ENCODE assay signal across 8 cellular contexts in the genomic region with DNA sequence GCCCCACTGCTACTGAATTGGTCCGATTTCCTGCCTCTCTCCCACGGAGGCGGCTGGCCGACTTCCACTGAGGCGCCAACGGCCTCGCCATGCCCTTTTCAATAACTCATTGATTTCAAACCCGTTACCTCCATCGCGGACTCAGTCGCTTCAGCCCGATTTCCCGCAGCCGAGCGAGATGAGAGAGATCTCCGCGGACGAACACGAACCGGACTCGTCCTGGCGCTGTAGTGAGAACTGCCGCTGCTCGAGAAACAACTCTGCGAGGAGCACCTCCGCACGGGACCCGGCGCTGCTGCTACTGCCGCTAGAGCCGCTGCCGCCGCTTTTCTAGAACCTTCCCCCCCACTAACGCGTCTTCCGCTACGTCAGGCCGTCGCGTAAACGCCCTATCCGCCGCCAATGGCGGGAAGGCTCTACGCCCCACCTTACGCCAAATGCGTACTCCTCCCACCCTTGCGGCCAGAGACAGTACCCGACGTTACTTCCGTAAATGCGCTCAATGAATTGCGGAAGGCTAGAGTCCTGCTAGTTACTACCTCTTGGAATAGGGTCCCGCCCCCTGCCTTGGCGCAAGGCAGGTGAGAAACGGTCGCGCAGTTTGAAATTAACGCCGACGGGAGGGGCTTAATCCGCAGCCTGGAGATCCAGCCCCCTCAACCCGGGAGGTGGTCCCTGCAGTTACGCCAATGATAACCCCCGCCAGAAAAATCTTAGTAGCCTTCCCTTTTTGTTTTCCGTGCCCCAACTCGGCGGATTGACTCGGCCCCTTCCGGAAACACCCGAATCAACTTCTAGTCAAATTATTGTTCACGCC. TPM values are rescaled to one million over a fixed set of nuclear protein-coding genes. Genes with fewer than 3 reads are reported as not detected.
DNase-seq lines count a peak whose midpoint lies in the region; ATAC-seq and TF ChIP-seq lines count a peak whose summit lies in the region.

Gene HNRNPA2B1, minus strand, starts transcription at position 303 of the 817 bp plus-strand sequence. Its CDS starts 169 bp downstream, at position 134.

- H3K4me1 Mint-ChIP-seq in activated T-cell treated with anti-CD3 and anti-CD28 coated beads, Interleukin-2, amount 50 U/mL, for 24 hours (ENCODE audit: low read depth) = peaks cover 39% of the 10 kb centered on the region

- DNase-seq in DMS153 treated with DMSO at 0.1 percent for 48 hours (lab: John Stamatoyannopoulos, UW; ENCODE audit: unreplicated experiment) = peak; percentile 100
- peak; percentile 99 for DNase-seq in KBM-7
- peak; percentile 100 for DNase-seq in activated T-cell treated with anti-CD3 and anti-CD28 coated beads, Interleukin-2, amount 50 U/mL, for 24 hours
- DNase-seq in epithelial cell of proximal tubule (ENCODE audit: low read depth) = peak; percentile 84
- peak; percentile 98 for DNase-seq in mucosa of gallbladder (ENCODE audit: low spot score)
- peak; percentile 95 to 98 for DNase-seq in stimulated activated CD8-positive, alpha-beta memory T cell treated with anti-CD3 and anti-CD28 coated beads, Interleukin-4, amount 100 ng/mL, for 4 hours (ENCODE audit: low read depth in 2 of 2, low spot score in 1 of 2)

- in situ Hi-C loops in KBM-7 (cut with MboI; ENCODE audit: low pct_unique_long_range_greater_than_20kb, low sequenced_read_pairs) = no loop called here

- H3K27me3 Mint-ChIP-seq in activated T-cell treated with anti-CD3 and anti-CD28 coated beads, Interleukin-2, amount 50 U/mL, for 24 hours = no peaks in the 10 kb centered on the region

- H3K27ac Mint-ChIP-seq in activated T-cell treated with anti-CD3 and anti-CD28 coated beads, Interleukin-2, amount 50 U/mL, for 24 hours = peak within 1 kb of the TSS; percentile 100

- no peaks in the 10 kb centered on the region for H3K9me3 Mint-ChIP-seq in activated T-cell treated with anti-CD3 and anti-CD28 coated beads, Interleukin-2, amount 50 U/mL, for 24 hours

- peak within 1 kb of the TSS; percentile 94 for H3K4me3 ChIP-seq in epithelial cell of proximal tubule (ENCODE audit: low read depth, low read length)

- H3K4me3 Mint-ChIP-seq in activated T-cell treated with anti-CD3 and anti-CD28 coated beads, Interleukin-2, amount 50 U/mL, for 24 hours = peak within 1 kb of the TSS; percentile 100

- peaks cover 86% of the 10 kb centered on the region for H3K36me3 Mint-ChIP-seq in activated T-cell treated with anti-CD3 and anti-CD28 coated beads, Interleukin-2, amount 50 U/mL, for 24 hours (ENCODE audit: low read depth)

- no peak for TF ChIP-seq CTCF in epithelial cell of proximal tubule (conservative IDR thresholded peaks at IDR 0.05; ENCODE audit: low read depth, low read length)

- peak; percentile 63 for ATAC-seq in GM21717 (IDR thresholded peaks at IDR 0.05; ENCODE audit: unreplicated experiment)

TF ChIP-seq in PFSK-1, 5 proteins besides CTCF, POLR2A, EP300 and RAD21:
- peak; percentile 56 for TF ChIP-seq FOXP2 (optimal IDR thresholded peaks at IDR 0.05; ENCODE audit: borderline replicate concordance, extremely low read depth, extremely low read length, insufficient read depth)
- peak; percentile 99 for TF ChIP-seq POLR2AphosphoS5 (IDR thresholded peaks at IDR 0.05; ENCODE audit: low read depth, low read length)
- TF ChIP-seq SIN3A (IDR thresholded peaks at IDR 0.05; ENCODE audit: borderline replicate concordance, insufficient read depth, low read length) = peak; percentile 85; the same call in 1 of the 2 replicates
- TF ChIP-seq, protein P1, sequence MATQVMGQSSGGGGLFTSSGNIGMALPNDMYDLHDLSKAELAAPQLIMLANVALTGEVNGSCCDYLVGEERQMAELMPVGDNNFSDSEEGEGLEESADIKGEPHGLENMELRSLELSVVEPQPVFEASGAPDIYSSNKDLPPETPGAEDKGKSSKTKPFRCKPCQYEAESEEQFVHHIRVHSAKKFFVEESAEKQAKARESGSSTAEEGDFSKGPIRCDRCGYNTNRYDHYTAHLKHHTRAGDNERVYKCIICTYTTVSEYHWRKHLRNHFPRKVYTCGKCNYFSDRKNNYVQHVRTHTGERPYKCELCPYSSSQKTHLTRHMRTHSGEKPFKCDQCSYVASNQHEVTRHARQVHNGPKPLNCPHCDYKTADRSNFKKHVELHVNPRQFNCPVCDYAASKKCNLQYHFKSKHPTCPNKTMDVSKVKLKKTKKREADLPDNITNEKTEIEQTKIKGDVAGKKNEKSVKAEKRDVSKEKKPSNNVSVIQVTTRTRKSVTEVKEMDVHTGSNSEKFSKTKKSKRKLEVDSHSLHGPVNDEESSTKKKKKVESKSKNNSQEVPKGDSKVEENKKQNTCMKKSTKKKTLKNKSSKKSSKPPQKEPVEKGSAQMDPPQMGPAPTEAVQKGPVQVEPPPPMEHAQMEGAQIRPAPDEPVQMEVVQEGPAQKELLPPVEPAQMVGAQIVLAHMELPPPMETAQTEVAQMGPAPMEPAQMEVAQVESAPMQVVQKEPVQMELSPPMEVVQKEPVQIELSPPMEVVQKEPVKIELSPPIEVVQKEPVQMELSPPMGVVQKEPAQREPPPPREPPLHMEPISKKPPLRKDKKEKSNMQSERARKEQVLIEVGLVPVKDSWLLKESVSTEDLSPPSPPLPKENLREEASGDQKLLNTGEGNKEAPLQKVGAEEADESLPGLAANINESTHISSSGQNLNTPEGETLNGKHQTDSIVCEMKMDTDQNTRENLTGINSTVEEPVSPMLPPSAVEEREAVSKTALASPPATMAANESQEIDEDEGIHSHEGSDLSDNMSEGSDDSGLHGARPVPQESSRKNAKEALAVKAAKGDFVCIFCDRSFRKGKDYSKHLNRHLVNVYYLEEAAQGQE (IDR thresholded peaks at IDR 0.05; ENCODE audit: insufficient read depth in 1 of 2, low read depth in 2 of 2, low read length in 2 of 2) = peak in 1 of 2 experiments; percentile 52; a peak in 1 of 4 replicates
- peak; percentile 98 for TF ChIP-seq TAF1 (IDR thresholded peaks at IDR 0.05; ENCODE audit: borderline replicate concordance, insufficient read depth, low read length)

RNA-seq across cellular contexts. Expression of gene HNRNPA2B1, which starts in this region (rescaled TPM):
- 359 TPM for polyA plus RNA-seq in PFSK-1 (2012; ENCODE audit: insufficient read length, low read depth)
- 287 and 348 TPM in 2 replicates for total RNA-seq in epithelial cell of proximal tubule
- 344 TPM for total RNA-seq in mucosa of gallbladder

Comparison
In these comparisons a context has a peak if more than half of its experiments do, and no peak if none do; other contexts are left out.
1. Peak in every context shown above with its lines: DNase-seq, ATAC-seq and H3K4me3 ChIP-seq.